1 cellular context compared by ENCODE assay signal in the genomic region with DNA sequence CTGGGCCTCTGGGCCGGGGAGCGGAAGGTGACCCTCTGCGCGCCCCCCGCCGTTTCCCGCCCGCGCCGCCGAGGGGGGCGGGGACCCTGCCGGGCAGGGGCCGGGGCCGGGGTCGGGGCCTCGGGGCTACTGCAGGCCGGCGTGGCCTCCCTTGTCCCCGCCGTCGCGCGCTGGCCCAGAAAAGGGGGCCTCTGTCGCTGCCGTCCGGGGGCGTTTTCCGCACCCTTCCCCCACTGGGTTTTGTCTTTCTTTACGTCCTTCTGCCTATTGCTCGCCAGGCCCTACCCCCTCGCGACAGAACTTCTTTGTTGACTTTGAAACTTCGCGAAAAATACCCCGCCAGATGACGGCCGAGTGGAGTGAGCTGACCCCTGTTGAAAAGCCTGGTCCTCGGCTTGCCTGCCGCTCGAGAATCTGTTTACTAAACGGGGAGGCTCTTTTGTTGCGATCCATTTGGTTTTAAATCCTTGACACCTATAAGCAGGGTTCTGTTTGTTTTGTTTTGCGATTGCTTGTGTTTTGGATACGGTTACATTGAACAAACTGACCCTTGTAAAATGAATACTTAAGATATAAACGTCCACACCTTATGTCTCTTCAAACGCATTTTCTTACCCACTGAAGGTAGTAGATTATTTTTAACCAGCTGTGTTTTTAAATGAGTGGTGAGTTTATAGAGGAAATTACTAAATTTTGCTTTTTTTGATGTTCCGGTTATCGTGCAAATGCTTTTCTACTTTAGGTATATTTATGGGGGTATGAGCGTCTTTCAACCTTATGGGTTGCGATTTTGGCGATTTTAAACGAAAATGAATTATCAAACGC.
TF ChIP-seq lines count a peak whose summit lies in the region.

No MANE protein-coding gene starts in this region.

TF ChIP-seq in K562, 482 proteins besides CTCF, POLR2A, EP300 and RAD21 (continued from another document):
- peak; percentile 76 for TF ChIP-seq PRDM10 (IDR thresholded peaks at IDR 0.05; ENCODE audit: partially characterized antibody)
- TF ChIP-seq ZNF175 (CRISPR knock-in tag; IDR thresholded peaks at IDR 0.05; ENCODE audit: low read depth): 0 out of 2 replicates have a peak, but pooled peaks have one; percentile 41
- TF ChIP-seq ARID3A (IDR thresholded peaks at IDR 0.05; ENCODE audit: borderline replicate concordance, low read depth, low read length): 0 out of 2 replicates have a peak, but pooled peaks have one; percentile 18
- peak; percentile 27 for TF ChIP-seq SOX6 (IDR thresholded peaks at IDR 0.05)
- 0 out of 2 replicates have a peak, but pooled peaks have one; percentile 53 for TF ChIP-seq FOXK1 (CRISPR knock-in tag; IDR thresholded peaks at IDR 0.05; ENCODE audit: borderline replicate concordance)
- TF ChIP-seq ILK (tag; IDR thresholded peaks at IDR 0.05; ENCODE audit: borderline replicate concordance, low read depth): no peak
- TF ChIP-seq RFX7 (CRISPR knock-in tag; IDR thresholded peaks at IDR 0.05): no peak
- no peak for TF ChIP-seq NFIX (CRISPR knock-in tag; IDR thresholded peaks at IDR 0.05; ENCODE audit: low read depth)
- TF ChIP-seq TEAD4 (IDR thresholded peaks at IDR 0.05; ENCODE audit: low read length): no peak
- no peak for TF ChIP-seq TEAD4 (CRISPR knock-in tag; IDR thresholded peaks at IDR 0.05; ENCODE audit: borderline replicate concordance)
- TF ChIP-seq FOXJ3 (CRISPR knock-in tag; IDR thresholded peaks at IDR 0.05): 0 out of 2 replicates have a peak, but pooled peaks have one; percentile 34
- TF ChIP-seq RAD51 (IDR thresholded peaks at IDR 0.05; ENCODE audit: borderline replicate concordance, low read depth): no peak
- TF ChIP-seq, protein P1, sequence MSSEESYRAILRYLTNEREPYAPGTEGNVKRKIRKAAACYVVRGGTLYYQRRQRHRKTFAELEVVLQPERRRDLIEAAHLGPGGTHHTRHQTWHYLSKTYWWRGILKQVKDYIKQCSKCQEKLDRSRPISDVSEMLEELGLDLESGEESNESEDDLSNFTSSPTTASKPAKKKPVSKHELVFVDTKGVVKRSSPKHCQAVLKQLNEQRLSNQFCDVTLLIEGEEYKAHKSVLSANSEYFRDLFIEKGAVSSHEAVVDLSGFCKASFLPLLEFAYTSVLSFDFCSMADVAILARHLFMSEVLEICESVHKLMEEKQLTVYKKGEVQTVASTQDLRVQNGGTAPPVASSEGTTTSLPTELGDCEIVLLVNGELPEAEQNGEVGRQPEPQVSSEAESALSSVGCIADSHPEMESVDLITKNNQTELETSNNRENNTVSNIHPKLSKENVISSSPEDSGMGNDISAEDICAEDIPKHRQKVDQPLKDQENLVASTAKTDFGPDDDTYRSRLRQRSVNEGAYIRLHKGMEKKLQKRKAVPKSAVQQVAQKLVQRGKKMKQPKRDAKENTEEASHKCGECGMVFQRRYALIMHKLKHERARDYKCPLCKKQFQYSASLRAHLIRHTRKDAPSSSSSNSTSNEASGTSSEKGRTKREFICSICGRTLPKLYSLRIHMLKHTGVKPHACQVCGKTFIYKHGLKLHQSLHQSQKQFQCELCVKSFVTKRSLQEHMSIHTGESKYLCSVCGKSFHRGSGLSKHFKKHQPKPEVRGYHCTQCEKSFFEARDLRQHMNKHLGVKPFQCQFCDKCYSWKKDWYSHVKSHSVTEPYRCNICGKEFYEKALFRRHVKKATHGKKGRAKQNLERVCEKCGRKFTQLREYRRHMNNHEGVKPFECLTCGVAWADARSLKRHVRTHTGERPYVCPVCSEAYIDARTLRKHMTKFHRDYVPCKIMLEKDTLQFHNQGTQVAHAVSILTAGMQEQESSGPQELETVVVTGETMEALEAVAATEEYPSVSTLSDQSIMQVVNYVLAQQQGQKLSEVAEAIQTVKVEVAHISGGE (CRISPR knock-in tag; IDR thresholded peaks at IDR 0.05): 0 out of 6 replicates have a peak, but pooled peaks of 1 of the 3 experiments have one; percentile 27
- peak; percentile 86 to 92 for TF ChIP-seq FOXK2 (conservative IDR thresholded peaks at IDR 0.05 in 1 of 2, IDR thresholded peaks at IDR 0.05 in 1 of 2; ENCODE audit: low read depth in 2 of 2)
- no peak for TF ChIP-seq CBX2 (IDR thresholded peaks at IDR 0.05; ENCODE audit: insufficient read depth, low read length, poor library complexity, severe bottlenecking)
- TF ChIP-seq BMI1 (IDR thresholded peaks at IDR 0.05; ENCODE audit: low read length): no peak
- TF ChIP-seq ZNF668 (CRISPR knock-in tag; IDR thresholded peaks at IDR 0.05): no peak
- TF ChIP-seq TFAP4 (CRISPR knock-in tag; IDR thresholded peaks at IDR 0.05; ENCODE audit: borderline replicate concordance): peak; percentile 20; the same call in 1 of the 2 replicates
- no peak for TF ChIP-seq WHSC1 (IDR thresholded peaks at IDR 0.05; ENCODE audit: low read length)
- TF ChIP-seq ZEB2 (IDR thresholded peaks at IDR 0.05): no peak
- TF ChIP-seq RBM39 (optimal IDR thresholded peaks at IDR 0.05; ENCODE audit: low read depth, low read length): no peak
- peak; percentile 17 for TF ChIP-seq POLR2B (IDR thresholded peaks at IDR 0.05; ENCODE audit: low read depth, partially characterized antibody)
- TF ChIP-seq KLF1 (tag; IDR thresholded peaks at IDR 0.05): no peak
- 0 out of 4 replicates have a peak, but pooled peaks of 1 of the 2 experiments have one; percentile 28 for TF ChIP-seq ARNT (IDR thresholded peaks at IDR 0.05)
- peak; percentile 56 for TF ChIP-seq TAF1 (IDR thresholded peaks at IDR 0.05; ENCODE audit: control insufficient read depth, extremely low read depth, insufficient read depth, low read length, severe bottlenecking)
- TF ChIP-seq NFE2L1 (tag; IDR thresholded peaks at IDR 0.05; ENCODE audit: borderline replicate concordance, low read depth): no peak
- TF ChIP-seq ZNF395 (CRISPR knock-in tag; IDR thresholded peaks at IDR 0.05): no peak
- TF ChIP-seq CCAR2 (IDR thresholded peaks at IDR 0.05; ENCODE audit: low read depth, low read length): no peak
- no peak for TF ChIP-seq MEIS2 (IDR thresholded peaks at IDR 0.05; ENCODE audit: partially characterized antibody)
- no peak for TF ChIP-seq KDM5B (IDR thresholded peaks at IDR 0.05; ENCODE audit: insufficient replicate concordance, low read depth, low read length)
